In genomic region chr7:65926588-65926987, GRCh38 we compare ENCODE assay signal across 35 cellular contexts.
"Had no signal": no experiment of that assay in that cellular context is flagged by ENCODE, and none has a peak within 500 bp of the region (broad histone marks: within the 10 kb centered on the region; RNA-seq: fewer than 3 reads in every experiment).

No MANE protein-coding gene starts in this region.

- DNase-seq: Karpas-422, Kasumi-1, MG63, MM.1S, MV-4-11, NCI-H1048, NCI-H1092, NCI-H1092 treated with DMSO at 0.1 percent for 48 hours, NCI-H1105, NCI-H1105 treated with DMSO at 0.1 percent for 48 hours, NCI-H1417, NCI-H1417 treated with DMSO at 0.1 percent for 48 hours, NCI-H1436, NCI-H1436 treated with DMSO at 0.1 percent for 48 hours, NCI-H146, NCI-H1694, NCI-H1694 treated with DMSO at 0.1 percent for 48 hours, NCI-H187, NCI-H187 treated with DMSO at 0.1 percent for 48 hours, NCI-H1930, NCI-H2029, NCI-H2029 treated with DMSO at 0.1 percent for 48 hours, NCI-H2081, NCI-H2081 treated with DMSO at 0.1 percent for 48 hours, NCI-H2107, NCI-H2171, NCI-H2171 treated with DMSO at 0.1 percent for 48 hours, NCI-H2227 treated with DMSO at 0.1 percent for 48 hours, NCI-H226, NCI-H345, NCI-H446, NCI-H446 treated with DMSO at 0.1 percent for 48 hours, NCI-H510A, NCI-H510A treated with DMSO at 0.1 percent for 48 hours, NCI-H524 had no signal

- H3K9me3 ChIP-seq: MG63 had no signal

- H3K4me3 ChIP-seq: MG63 had no signal

- H3K36me3 ChIP-seq: MG63 had no signal

- H3K27me3 ChIP-seq: MG63 had no signal
